15 cellular contexts compared by ENCODE assay signal in genomic region chr10:96672491-96673175, GRCh38. TPM values are rescaled to one million over a fixed set of nuclear protein-coding genes. Genes with fewer than 3 reads are reported as not detected.
A peak's percentile ranks its signal among the peaks of the same experiment; 100 is the strongest.
DNase-seq lines count a peak whose midpoint lies in the region; ATAC-seq and TF ChIP-seq lines count a peak whose summit lies in the region.
"Had no signal": no experiment of that assay in that cellular context is flagged by ENCODE, and none has a peak within 500 bp of the region (broad histone marks: within the 10 kb centered on the region; RNA-seq: fewer than 3 reads in every experiment).

No MANE protein-coding gene starts in this region.

- intact Hi-C loops in natural killer cell (cut with micrococcal nuclease) (no loop called here), upper lobe of right lung (cut with DNase I) (no loop called here)
- intact Hi-C loops in activated T-helper 2 cell treated with anti-CD3 and anti-CD28 coated beads, Interferon-gamma antibody, Interleukin-2, Interleukin-4, amounts not matched to agents 10 μg/mL and 5 μg/mL and 100 μg/mL, durations not matched to agents 14 hours and 24 hours and 36 hours (cut with micrococcal nuclease) = no loop called here

- no peak overlapping the region for H3K4me3 ChIP-seq in upper lobe of right lung
- H3K4me3 ChIP-seq: GM23338, tibial artery had no signal

- no peak overlapping the region for H3K4me3 Mint-ChIP-seq in activated CD8-positive, alpha-beta memory T cell treated with anti-CD3 and anti-CD28 coated beads, Interleukin-2, amount 10 ng/mL, durations not matched to agents 7 days and 5 days
- H3K4me3 Mint-ChIP-seq in central memory CD8-positive, alpha-beta T cell = no peak overlapping the region
- H3K4me3 Mint-ChIP-seq in natural killer cell (peak overlapping the region; percentile 76), WTC11 (no peak overlapping the region)
- H3K4me3 Mint-ChIP-seq in activated T-helper 2 cell treated with anti-CD3 and anti-CD28 coated beads, Interferon-gamma antibody, Interleukin-2, Interleukin-4, amounts not matched to agents 10 μg/mL and 5 μg/mL and 100 μg/mL, durations not matched to agents 14 hours and 24 hours and 36 hours (ENCODE audit: low read depth) = no peak overlapping the region
- H3K4me3 Mint-ChIP-seq: activated naive CD4-positive, alpha-beta T cell treated with anti-CD3 and anti-CD28 coated beads, Interleukin-2, amount 10 ng/mL, durations not matched to agents 7 days and 5 days; endodermal cell; GM23338 had no signal

- CTCF ChIA-PET in activated CD8-positive, alpha-beta memory T cell treated with anti-CD3 and anti-CD28 coated beads, Interleukin-2, amount 10 ng/mL, durations not matched to agents 7 days and 5 days (lab: Charles Lee) = interaction anchor here (0.8 to 2.1 kb wide), 7 partner anchors 17 to 88 kb away, joined by 3 to 6 read pairs (median 3); no protein-coding TSS in a partner anchor
- CTCF ChIA-PET in WTC11 (lab: Charles Lee) = interaction anchor here (1.2 to 2.2 kb wide), 2 partner anchors 31 to 353 kb away, joined by 3 to 6 read pairs; no protein-coding TSS in a partner anchor

- H3K4me1 Mint-ChIP-seq in activated CD8-positive, alpha-beta memory T cell treated with anti-CD3 and anti-CD28 coated beads, Interleukin-2, amount 10 ng/mL, durations not matched to agents 7 days and 5 days = peaks cover 55% of the 10 kb centered on the region
- H3K4me1 Mint-ChIP-seq in central memory CD8-positive, alpha-beta T cell = peaks cover 53% of the 10 kb centered on the region
- H3K4me1 Mint-ChIP-seq in natural killer cell (peaks cover 84 to 85% of the 10 kb centered on the region in 2 donors), WTC11 (peaks cover 17% of the 10 kb centered on the region)
- H3K4me1 Mint-ChIP-seq in activated T-helper 2 cell treated with anti-CD3 and anti-CD28 coated beads, Interferon-gamma antibody, Interleukin-2, Interleukin-4, amounts not matched to agents 10 μg/mL and 5 μg/mL and 100 μg/mL, durations not matched to agents 14 hours and 24 hours and 36 hours (ENCODE audit: low read depth) = peaks cover 8% of the 10 kb centered on the region
- H3K4me1 Mint-ChIP-seq: activated naive CD4-positive, alpha-beta T cell treated with anti-CD3 and anti-CD28 coated beads, Interleukin-2, amount 10 ng/mL, durations not matched to agents 7 days and 5 days had no signal

- TF ChIP-seq CTCF in natural killer cell (IDR thresholded peaks at IDR 0.05) = no peak
- no peak for TF ChIP-seq CTCF in upper lobe of right lung (IDR thresholded peaks at IDR 0.05)
- TF ChIP-seq CTCF in WTC11 (IDR thresholded peaks at IDR 0.05) = no peak

- no peak for DNase-seq in activated CD8-positive, alpha-beta memory T cell treated with anti-CD3 and anti-CD28 coated beads, Interleukin-2, amount 10 ng/mL, durations not matched to agents 7 days and 5 days
- no peak for DNase-seq in activated CD8-positive, alpha-beta memory T cell treated with anti-CD3 and anti-CD28 coated beads for 24 hours
- no peak for DNase-seq in central memory CD8-positive, alpha-beta T cell (ENCODE audit: low spot score in 2 of 2)
- no peak for DNase-seq in natural killer cell
- DNase-seq in upper lobe of right lung = no peak
- no peak for DNase-seq in activated T-helper 2 cell treated with anti-CD3 and anti-CD28 coated beads, Interferon-gamma antibody, Interleukin-2, Interleukin-4, amounts not matched to agents 10 μg/mL and 5 μg/mL and 100 μg/mL, durations not matched to agents 14 hours and 24 hours and 36 hours (ENCODE audit: low spot score)
- DNase-seq in WTC11 (ENCODE audit: low spot score) = no peak
- DNase-seq: activated naive CD4-positive, alpha-beta T cell treated with anti-CD3 and anti-CD28 coated beads, Interleukin-2, amount 10 ng/mL, durations not matched to agents 7 days and 5 days; endodermal cell; midbrain; NCI-H1105 had no signal

- H3K27ac Mint-ChIP-seq in activated CD8-positive, alpha-beta memory T cell treated with anti-CD3 and anti-CD28 coated beads, Interleukin-2, amount 10 ng/mL, durations not matched to agents 7 days and 5 days = peak overlapping the region; percentile 54
- H3K27ac Mint-ChIP-seq in central memory CD8-positive, alpha-beta T cell (ENCODE audit: low read depth) = peak overlapping the region; percentile 89
- H3K27ac Mint-ChIP-seq in natural killer cell (peak overlapping the region; percentile 98 to 99), WTC11 (no peak overlapping the region)
- no peak overlapping the region for H3K27ac Mint-ChIP-seq in activated T-helper 2 cell treated with anti-CD3 and anti-CD28 coated beads, Interferon-gamma antibody, Interleukin-2, Interleukin-4, amounts not matched to agents 10 μg/mL and 5 μg/mL and 100 μg/mL, durations not matched to agents 14 hours and 24 hours and 36 hours
- H3K27ac Mint-ChIP-seq: activated naive CD4-positive, alpha-beta T cell treated with anti-CD3 and anti-CD28 coated beads, Interleukin-2, amount 10 ng/mL, durations not matched to agents 7 days and 5 days; endodermal cell; GM23338 had no signal

- no peaks in the 10 kb centered on the region for H3K27me3 ChIP-seq in upper lobe of right lung
- H3K27me3 ChIP-seq: tibial artery had no signal

- peaks cover 15% of the 10 kb centered on the region for H3K4me1 ChIP-seq in upper lobe of right lung
- H3K4me1 ChIP-seq: tibial artery had no signal

- peak overlapping the region; percentile 69 for H3K27ac ChIP-seq in upper lobe of right lung
- H3K27ac ChIP-seq: tibial artery had no signal

- no peak for ATAC-seq in activated CD8-positive, alpha-beta memory T cell treated with anti-CD3 and anti-CD28 coated beads, Interleukin-2, amount 10 ng/mL, durations not matched to agents 7 days and 5 days
- ATAC-seq in central memory CD8-positive, alpha-beta T cell (replicated peaks; ENCODE audit: extremely low read depth, poor library complexity, severe bottlenecking) = no peak
- ATAC-seq in natural killer cell (no peak), upper lobe of right lung (no peak), WTC11 (no peak), GM18870 (IDR thresholded peaks at IDR 0.05; ENCODE audit: unreplicated experiment) (no peak)
- ATAC-seq: GM23338 had no signal

- no peaks in the 10 kb centered on the region for H3K36me3 ChIP-seq in upper lobe of right lung
- H3K36me3 ChIP-seq: tibial artery had no signal

- POLR2A ChIA-PET in WTC11 (lab: Charles Lee) = interaction anchor here (1.7 kb wide), 1 partner anchor 19 kb away, joined by 3 read pairs; no protein-coding TSS in a partner anchor

- H3K27me3 Mint-ChIP-seq in activated CD8-positive, alpha-beta memory T cell treated with anti-CD3 and anti-CD28 coated beads, Interleukin-2, amount 10 ng/mL, durations not matched to agents 7 days and 5 days = no peaks in the 10 kb centered on the region
- no peaks in the 10 kb centered on the region for H3K27me3 Mint-ChIP-seq in central memory CD8-positive, alpha-beta T cell
- no peaks in the 10 kb centered on the region for H3K27me3 Mint-ChIP-seq in natural killer cell (ENCODE audit: low read depth in 2 of 2)
- H3K27me3 Mint-ChIP-seq in activated T-helper 2 cell treated with anti-CD3 and anti-CD28 coated beads, Interferon-gamma antibody, Interleukin-2, Interleukin-4, amounts not matched to agents 10 μg/mL and 5 μg/mL and 100 μg/mL, durations not matched to agents 14 hours and 24 hours and 36 hours (ENCODE audit: low read depth) = peaks cover 2% of the 10 kb centered on the region
- H3K27me3 Mint-ChIP-seq in WTC11 (ENCODE audit: low read depth) = no peaks in the 10 kb centered on the region

- no peaks in the 10 kb centered on the region for H3K9me3 Mint-ChIP-seq in activated CD8-positive, alpha-beta memory T cell treated with anti-CD3 and anti-CD28 coated beads, Interleukin-2, amount 10 ng/mL, durations not matched to agents 7 days and 5 days (ENCODE audit: low read depth)
- H3K9me3 Mint-ChIP-seq in central memory CD8-positive, alpha-beta T cell = no peaks in the 10 kb centered on the region
- H3K9me3 Mint-ChIP-seq in natural killer cell = no peaks in the 10 kb centered on the region
- H3K9me3 Mint-ChIP-seq in activated T-helper 2 cell treated with anti-CD3 and anti-CD28 coated beads, Interferon-gamma antibody, Interleukin-2, Interleukin-4, amounts not matched to agents 10 μg/mL and 5 μg/mL and 100 μg/mL, durations not matched to agents 14 hours and 24 hours and 36 hours = no peaks in the 10 kb centered on the region
- no peaks in the 10 kb centered on the region for H3K9me3 Mint-ChIP-seq in WTC11
- H3K9me3 Mint-ChIP-seq: activated naive CD4-positive, alpha-beta T cell treated with anti-CD3 and anti-CD28 coated beads, Interleukin-2, amount 10 ng/mL, durations not matched to agents 7 days and 5 days; endodermal cell; GM23338 had no signal

- no peaks in the 10 kb centered on the region for H3K9me3 ChIP-seq in upper lobe of right lung
- H3K9me3 ChIP-seq: tibial artery had no signal

- peaks cover 2% of the 10 kb centered on the region for H3K36me3 Mint-ChIP-seq in activated CD8-positive, alpha-beta memory T cell treated with anti-CD3 and anti-CD28 coated beads, Interleukin-2, amount 10 ng/mL, durations not matched to agents 7 days and 5 days
- H3K36me3 Mint-ChIP-seq in central memory CD8-positive, alpha-beta T cell (ENCODE audit: insufficient read depth) = peaks cover 11% of the 10 kb centered on the region
- H3K36me3 Mint-ChIP-seq in natural killer cell (no peaks in the 10 kb centered on the region), WTC11 (no peaks in the 10 kb centered on the region)
- H3K36me3 Mint-ChIP-seq in activated T-helper 2 cell treated with anti-CD3 and anti-CD28 coated beads, Interferon-gamma antibody, Interleukin-2, Interleukin-4, amounts not matched to agents 10 μg/mL and 5 μg/mL and 100 μg/mL, durations not matched to agents 14 hours and 24 hours and 36 hours (ENCODE audit: low read depth) = no peaks in the 10 kb centered on the region
- H3K36me3 Mint-ChIP-seq: activated naive CD4-positive, alpha-beta T cell treated with anti-CD3 and anti-CD28 coated beads, Interleukin-2, amount 10 ng/mL, durations not matched to agents 7 days and 5 days had no signal

TF ChIP-seq in WTC11, 78 proteins besides CTCF, POLR2A, EP300 and RAD21 (continues in another document):
- no peak for TF ChIP-seq TEAD4 (CRISPR knock-in tag; IDR thresholded peaks at IDR 0.05)
- no peak for TF ChIP-seq IRF2 (CRISPR knock-in tag; IDR thresholded peaks at IDR 0.05; ENCODE audit: borderline replicate concordance, low read depth)
- no peak for TF ChIP-seq ZNF263 (CRISPR knock-in tag; IDR thresholded peaks at IDR 0.05; ENCODE audit: low read depth)
- no peak for TF ChIP-seq ZNF232 (CRISPR knock-in tag; IDR thresholded peaks at IDR 0.05)
- TF ChIP-seq ZNF121 (CRISPR knock-in tag; IDR thresholded peaks at IDR 0.05) = no peak
- no peak for TF ChIP-seq RORB (CRISPR knock-in tag; IDR thresholded peaks at IDR 0.05)
- TF ChIP-seq SMAD3 (CRISPR knock-in tag; IDR thresholded peaks at IDR 0.05; ENCODE audit: borderline replicate concordance) = no peak

RNA-seq across cellular contexts. Expression of gene PIK3AP1, which starts 47.7 kb away (rescaled TPM):
- total RNA-seq in activated CD8-positive, alpha-beta memory T cell treated with anti-CD3 and anti-CD28 coated beads, Interleukin-2, amount 10 ng/mL, durations not matched to agents 7 days and 5 days = 10 to 100 TPM in 1 of 2 experiments, 1 to 10 TPM in 1; 8.7 to 11.5 TPM
- total RNA-seq in natural killer cell (100 to 1,000 TPM in 1 of 3 donors, 10 to 100 TPM in 2; 95.3 to 137 (median 97.1) TPM), upper lobe of right lung (65.2 TPM), WTC11 (2021) (3.3 to 4.3 TPM (median 3.5 TPM) in 3 replicates)
- 12.4 and 14.0 TPM in 2 replicates for total RNA-seq in activated T-helper 2 cell treated with anti-CD3 and anti-CD28 coated beads, Interferon-gamma antibody, Interleukin-2, Interleukin-4, amounts not matched to agents 10 μg/mL and 5 μg/mL and 100 μg/mL, durations not matched to agents 14 hours and 24 hours and 36 hours
- total RNA-seq: fibroblast of villous mesenchyme had no signal

Comparison
In these comparisons a context has a peak if more than half of its experiments do, and no peak if none do; other contexts are left out.
1. H3K27ac Mint-ChIP-seq: peak in activated CD8-positive, alpha-beta memory T cell treated with anti-CD3 and anti-CD28 coated beads, Interleukin-2, amount 10 ng/mL, durations not matched to agents 7 days and 5 days (single experiment), central memory CD8-positive, alpha-beta T cell (single experiment) and natural killer cell (2 of 2); none in activated T-helper 2 cell treated with anti-CD3 and anti-CD28 coated beads, Interferon-gamma antibody, Interleukin-2, Interleukin-4, amounts not matched to agents 10 μg/mL and 5 μg/mL and 100 μg/mL, durations not matched to agents 14 hours and 24 hours and 36 hours (single experiment) and WTC11 (single experiment).